14 cellular contexts compared by ENCODE assay signal in genomic region chr12:132888852-132889251, GRCh38. TPM values are rescaled to one million over a fixed set of nuclear protein-coding genes. Genes with fewer than 3 reads are reported as not detected.
DNase-seq lines count a peak whose midpoint lies in the region; ATAC-seq lines count a peak whose summit lies in the region.
"Had no signal": no experiment of that assay in that cellular context is flagged by ENCODE, and none has a peak within 500 bp of the region (broad histone marks: within the 10 kb centered on the region; RNA-seq: fewer than 3 reads in every experiment).

No MANE protein-coding gene starts in this region.

- intact Hi-C loops in activated T-helper 2 cell treated with anti-CD3 and anti-CD28 coated beads, Interferon-gamma antibody, Interleukin-2, Interleukin-4, amounts not matched to agents 10 μg/mL and 5 μg/mL and 100 μg/mL, durations not matched to agents 14 hours and 24 hours and 36 hours (cut with micrococcal nuclease) = loop anchor here (5.0 kb wide), 1 partner anchor 62 kb away; the partner anchor contains the start of gene GOLGA3

- no peak for ATAC-seq in activated T-cell treated with anti-CD3 and anti-CD28 coated beads, Interleukin-2, amount 50 U/mL, for 72 hours (replicated peaks in 1 of 2)
- ATAC-seq in GM21619 (IDR thresholded peaks at IDR 0.05; ENCODE audit: unreplicated experiment) = no peak

- H3K9me3 Mint-ChIP-seq in activated T-cell treated with anti-CD3 and anti-CD28 coated beads, Interleukin-2, amount 50 U/mL, for 72 hours = peaks cover 0 to 2% of the 10 kb centered on the region in 2 donors
- H3K9me3 Mint-ChIP-seq in activated T-helper 2 cell treated with anti-CD3 and anti-CD28 coated beads, Interferon-gamma antibody, Interleukin-2, Interleukin-4, amounts not matched to agents 10 μg/mL and 5 μg/mL and 100 μg/mL, durations not matched to agents 14 hours and 24 hours and 36 hours = peaks cover 42% of the 10 kb centered on the region

- peak overlapping the region; percentile 24 for H3K27ac Mint-ChIP-seq in activated T-cell treated with anti-CD3 and anti-CD28 coated beads, Interleukin-2, amount 50 U/mL, for 72 hours
- peak overlapping the region; percentile 59 for H3K27ac Mint-ChIP-seq in activated T-helper 2 cell treated with anti-CD3 and anti-CD28 coated beads, Interferon-gamma antibody, Interleukin-2, Interleukin-4, amounts not matched to agents 10 μg/mL and 5 μg/mL and 100 μg/mL, durations not matched to agents 14 hours and 24 hours and 36 hours

- DNase-seq in activated T-cell treated with anti-CD3 and anti-CD28 coated beads, Interleukin-2, amount 50 U/mL, for 72 hours = no peak
- no peak for DNase-seq in activated T-cell treated with anti-CD3 and anti-CD28 coated beads, Interleukin-2, amount 50 U/mL, for 1 hour
- no peak for DNase-seq in activated T-helper 2 cell treated with anti-CD3 and anti-CD28 coated beads, Interferon-gamma antibody, Interleukin-2, Interleukin-4, amounts not matched to agents 10 μg/mL and 5 μg/mL and 100 μg/mL, durations not matched to agents 14 hours and 24 hours and 36 hours (ENCODE audit: low spot score)
- DNase-seq in stimulated activated CD4-positive, alpha-beta T cell treated with anti-CD3 and anti-CD28 coated beads, Interleukin-2, amount 100 ng/mL, for 48 hours = no peak
- no peak for DNase-seq in middle frontal gyrus (ENCODE audit: extremely low spot score, low spot score)
- DNase-seq: dermis blood vessel endothelial cell, GDM1, head of caudate nucleus, Kasumi-1, mucosa of descending colon, NCI-H2171 treated with DMSO at 0.1 percent for 48 hours had no signal

- H3K9ac ChIP-seq in iPS-20b (ENCODE audit: low read depth, low read length) (peak overlapping the region; percentile 89; the same call in 1 of the 2 replicates), subcutaneous abdominal adipose tissue (ENCODE audit: low read length in 5 of 5) (no peak overlapping the region)

- H3K27me3 ChIP-seq in iPS-20b (ENCODE audit: insufficient read depth, low read length) (no peaks in the 10 kb centered on the region), subcutaneous abdominal adipose tissue (ENCODE audit: control insufficient read depth in 5 of 5, insufficient read depth in 4 of 5, low read length in 5 of 5) (no peaks in the 10 kb centered on the region)

- peaks cover 10% of the 10 kb centered on the region; the same call in 1 of the 2 replicates for H3K4me1 ChIP-seq in iPS-20b (ENCODE audit: insufficient read depth, low read length)
- H3K4me1 ChIP-seq in subcutaneous abdominal adipose tissue (ENCODE audit: control insufficient read depth in 5 of 5, insufficient read depth in 5 of 5, low read length in 5 of 5) = peaks cover 0 to 16% (median 16%) of the 10 kb centered on the region in 5 donors

- H3K36me3 ChIP-seq in iPS-20b (ENCODE audit: insufficient read depth, low read depth, low read length) = no peaks in the 10 kb centered on the region
- peaks cover 0 to 4% (median 3%) of the 10 kb centered on the region in 5 donors for H3K36me3 ChIP-seq in subcutaneous abdominal adipose tissue (ENCODE audit: control insufficient read depth in 5 of 5, insufficient read depth in 5 of 5, low read length in 5 of 5)

- H3K36me3 Mint-ChIP-seq in activated T-cell treated with anti-CD3 and anti-CD28 coated beads, Interleukin-2, amount 50 U/mL, for 72 hours (ENCODE audit: insufficient read depth in 2 of 2) = peaks cover 3 to 13% of the 10 kb centered on the region in 2 donors
- peaks cover 55% of the 10 kb centered on the region for H3K36me3 Mint-ChIP-seq in activated T-helper 2 cell treated with anti-CD3 and anti-CD28 coated beads, Interferon-gamma antibody, Interleukin-2, Interleukin-4, amounts not matched to agents 10 μg/mL and 5 μg/mL and 100 μg/mL, durations not matched to agents 14 hours and 24 hours and 36 hours (ENCODE audit: low read depth)

- H3K4me3 ChIP-seq in iPS-20b (ENCODE audit: low read length) (peak overlapping the region; percentile 80), subcutaneous abdominal adipose tissue (ENCODE audit: low read depth in 1 of 5, low read length in 5 of 5) (peak overlapping the region in 1 of 5 donors; percentile 92)

- no peaks in the 10 kb centered on the region for H3K27me3 Mint-ChIP-seq in activated T-cell treated with anti-CD3 and anti-CD28 coated beads, Interleukin-2, amount 50 U/mL, for 72 hours (ENCODE audit: low read depth)
- H3K27me3 Mint-ChIP-seq in activated T-helper 2 cell treated with anti-CD3 and anti-CD28 coated beads, Interferon-gamma antibody, Interleukin-2, Interleukin-4, amounts not matched to agents 10 μg/mL and 5 μg/mL and 100 μg/mL, durations not matched to agents 14 hours and 24 hours and 36 hours (ENCODE audit: low read depth) = peaks cover 3% of the 10 kb centered on the region

- H3K9me3 ChIP-seq in iPS-20b (ENCODE audit: insufficient read depth, low read depth, low read length) (no peaks in the 10 kb centered on the region), subcutaneous abdominal adipose tissue (ENCODE audit: control insufficient read depth in 5 of 5, low read length in 5 of 5) (no peaks in the 10 kb centered on the region)
- H3K9me3 ChIP-seq: mucosa of descending colon had no signal

- peak overlapping the region; percentile 53 to 99 for H3K4me3 Mint-ChIP-seq in activated T-cell treated with anti-CD3 and anti-CD28 coated beads, Interleukin-2, amount 50 U/mL, for 72 hours
- peak overlapping the region; percentile 41 for H3K4me3 Mint-ChIP-seq in activated T-helper 2 cell treated with anti-CD3 and anti-CD28 coated beads, Interferon-gamma antibody, Interleukin-2, Interleukin-4, amounts not matched to agents 10 μg/mL and 5 μg/mL and 100 μg/mL, durations not matched to agents 14 hours and 24 hours and 36 hours (ENCODE audit: low read depth)

- peaks cover 16% of the 10 kb centered on the region for H3K4me1 Mint-ChIP-seq in activated T-cell treated with anti-CD3 and anti-CD28 coated beads, Interleukin-2, amount 50 U/mL, for 72 hours (ENCODE audit: low read depth)
- peaks cover 13% of the 10 kb centered on the region for H3K4me1 Mint-ChIP-seq in activated T-helper 2 cell treated with anti-CD3 and anti-CD28 coated beads, Interferon-gamma antibody, Interleukin-2, Interleukin-4, amounts not matched to agents 10 μg/mL and 5 μg/mL and 100 μg/mL, durations not matched to agents 14 hours and 24 hours and 36 hours (ENCODE audit: low read depth)

- peak overlapping the region; percentile 89 for H3K27ac ChIP-seq in iPS-20b (ENCODE audit: low read length)
- peak overlapping the region; percentile 98 for H3K27ac ChIP-seq in subcutaneous abdominal adipose tissue (ENCODE audit: low read depth, low read length)

RNA-seq across cellular contexts. Expression of gene CHFR, which starts 1.4 kb away (rescaled TPM):
- total RNA-seq in activated T-cell treated with anti-CD3 and anti-CD28 coated beads, Interleukin-2, amount 50 U/mL, for 72 hours = 10 to 100 TPM; 68.3 to 72.3 TPM
- total RNA-seq in activated T-helper 2 cell treated with anti-CD3 and anti-CD28 coated beads, Interferon-gamma antibody, Interleukin-2, Interleukin-4, amounts not matched to agents 10 μg/mL and 5 μg/mL and 100 μg/mL, durations not matched to agents 14 hours and 24 hours and 36 hours = 55.0 and 59.9 TPM in 2 replicates
